Comparison of ENCODE assay signal across 22 cellular contexts in genomic region chr4:96524311-96524875, GRCh38.
"Had no signal": no experiment of that assay in that cellular context is flagged by ENCODE, and none has a peak within 500 bp of the region (broad histone marks: within the 10 kb centered on the region; RNA-seq: fewer than 3 reads in every experiment).

No MANE protein-coding gene starts in this region.

- H3K4me2 ChIP-seq: neural progenitor cell, smooth muscle cell had no signal

- DNase-seq: cortex of kidney; effector memory CD8-positive, alpha-beta T cell; hypothalamus; immature natural killer cell; left ventricle myocardium superior; lower lobe of right lung; midbrain; naive thymus-derived CD4-positive, alpha-beta T cell; stimulated activated CD4-positive, alpha-beta T cell treated with anti-CD3 and anti-CD28 coated beads, Interleukin-2, amount 100 ng/mL, for 24 hours; stimulated activated CD4-positive, alpha-beta T cell treated with anti-CD3 and anti-CD28 coated beads, Interleukin-4, amount 100 ng/mL, for 24 hours; stimulated activated naive CD8-positive, alpha-beta T cell treated with anti-CD3 and anti-CD28 coated beads, Interleukin-15, Interleukin-2, amounts not matched to agents 100 U/mL and 50 U/mL, for 24 hours; substantia nigra; testis; tibial artery; upper lobe of left lung had no signal

- H3K36me3 Mint-ChIP-seq: immature natural killer cell; naive thymus-derived CD4-positive, alpha-beta T cell; stimulated activated memory B cell treated with anti-CD40 and anti-IgM and Interleukin-4, amounts not matched to agents 10 μg/mL and 1 μg/mL and 100 μg/mL, for 72 hours had no signal

- H3K27ac ChIP-seq: lower lobe of right lung, neural progenitor cell, prostate gland, right atrium auricular region, testis, tibial artery, upper lobe of left lung had no signal

- H3K4me1 ChIP-seq: lower lobe of right lung, neural progenitor cell, prostate gland, right atrium auricular region, testis, tibial artery, upper lobe of left lung had no signal

- H3K4me3 Mint-ChIP-seq: effector memory CD8-positive, alpha-beta T cell; immature natural killer cell; naive thymus-derived CD4-positive, alpha-beta T cell; nephron; neural progenitor cell; stimulated activated memory B cell treated with anti-CD40 and anti-IgM and Interleukin-4, amounts not matched to agents 10 μg/mL and 1 μg/mL and 100 μg/mL, for 72 hours had no signal

- H3K27me3 Mint-ChIP-seq: effector memory CD8-positive, alpha-beta T cell; naive thymus-derived CD4-positive, alpha-beta T cell; stimulated activated memory B cell treated with anti-CD40 and anti-IgM and Interleukin-4, amounts not matched to agents 10 μg/mL and 1 μg/mL and 100 μg/mL, for 72 hours had no signal

- H3K27me3 ChIP-seq: neural progenitor cell, right atrium auricular region, testis, tibial artery, upper lobe of left lung had no signal

- H3K27ac Mint-ChIP-seq: effector memory CD8-positive, alpha-beta T cell; immature natural killer cell; naive thymus-derived CD4-positive, alpha-beta T cell; nephron; neural progenitor cell; stimulated activated memory B cell treated with anti-CD40 and anti-IgM and Interleukin-4, amounts not matched to agents 10 μg/mL and 1 μg/mL and 100 μg/mL, for 72 hours had no signal

- H3K9me3 ChIP-seq: lower lobe of right lung, prostate gland, right atrium auricular region, testis, tibial artery, upper lobe of left lung had no signal

- H2AFZ ChIP-seq: neural progenitor cell had no signal

- H3K4me3 ChIP-seq: lower lobe of right lung, neural progenitor cell, prostate gland, right atrium auricular region, smooth muscle cell, testis, tibial artery, upper lobe of left lung had no signal

- H3K36me3 ChIP-seq: lower lobe of right lung, neural progenitor cell, prostate gland, right atrium auricular region, tibial artery, upper lobe of left lung had no signal

- ATAC-seq: effector memory CD8-positive, alpha-beta T cell; left ventricle myocardium superior; lower lobe of right lung; naive thymus-derived CD4-positive, alpha-beta T cell; sciatic nerve; stimulated activated memory B cell treated with anti-CD40 and anti-IgM and Interleukin-4, amounts not matched to agents 10 μg/mL and 1 μg/mL and 100 μg/mL, for 72 hours; stimulated activated naive CD8-positive, alpha-beta T cell treated with anti-CD3 and anti-CD28 coated beads, Interleukin-15, Interleukin-2, amounts not matched to agents 100 U/mL and 50 U/mL, for 24 hours had no signal

- H3K4me1 Mint-ChIP-seq: immature natural killer cell; naive thymus-derived CD4-positive, alpha-beta T cell; stimulated activated memory B cell treated with anti-CD40 and anti-IgM and Interleukin-4, amounts not matched to agents 10 μg/mL and 1 μg/mL and 100 μg/mL, for 72 hours had no signal

- H3K9ac ChIP-seq: neural progenitor cell had no signal

- H3K9me3 Mint-ChIP-seq: nephron had no signal
